Comparison of ENCODE assay signal across 11 cellular contexts in the genomic region with DNA sequence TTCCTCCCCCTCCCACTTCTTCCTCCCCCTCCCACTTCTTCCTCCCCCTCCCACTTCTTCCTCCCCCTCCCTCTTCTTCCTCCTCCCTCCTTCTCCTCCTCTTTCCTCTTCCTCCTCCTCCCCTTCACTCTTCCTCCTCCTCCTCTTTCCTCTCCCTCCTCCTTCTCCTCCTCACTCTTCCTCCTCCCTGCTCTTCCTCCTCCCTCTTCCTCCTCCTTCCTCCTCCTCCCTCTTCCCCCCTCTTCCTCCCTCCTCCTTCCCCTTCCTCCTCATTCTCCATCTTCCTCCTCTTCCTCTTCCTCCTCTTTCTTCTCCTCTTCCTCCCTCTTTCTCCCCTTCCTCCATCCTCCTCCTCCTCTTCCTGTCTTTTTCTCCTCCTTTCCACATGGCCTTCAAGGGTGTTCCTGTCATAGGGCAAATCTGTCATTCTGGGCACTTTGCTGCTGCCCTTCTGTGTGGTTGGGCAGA.
DNase-seq lines count a peak whose midpoint lies in the region; ATAC-seq and TF ChIP-seq lines count a peak whose summit lies in the region.
"Had no signal": no experiment of that assay in that cellular context is flagged by ENCODE, and none has a peak within 500 bp of the region (broad histone marks: within the 10 kb centered on the region; RNA-seq: fewer than 3 reads in every experiment).

No MANE protein-coding gene starts in this region.

- H3K27me3 Mint-ChIP-seq in activated CD4-positive, alpha-beta T cell treated with anti-CD3 and anti-CD28 coated beads, Interleukin-2, amount 10 ng/mL, durations not matched to agents 24 days and 14 days, result no peaks in the 10 kb centered on the region
- H3K27me3 Mint-ChIP-seq in activated T-helper 1 cell treated with anti-CD3 and anti-CD28 coated beads, Interleukin-12 subunit alpha, Interleukin-12 subunit beta, Interleukin-2, Interleukin-4 antibody, amounts not matched to agents 30 ng/mL and 10 ng/mL and 1 ng/mL, durations not matched to agents 14 hours and 24 hours and 36 hours (ENCODE audit: insufficient read depth), result peaks cover 2% of the 10 kb centered on the region
- peaks cover 7% of the 10 kb centered on the region for H3K27me3 Mint-ChIP-seq in brain

- ATAC-seq in HG02981 (IDR thresholded peaks at IDR 0.05; ENCODE audit: unreplicated experiment), result no peak

- no peak for TF ChIP-seq CTCF in brain (conservative IDR thresholded peaks at IDR 0.05)

- no peak overlapping the region for H3K4me3 Mint-ChIP-seq in activated CD4-positive, alpha-beta T cell treated with anti-CD3 and anti-CD28 coated beads, Interleukin-2, amount 10 ng/mL, durations not matched to agents 24 days and 14 days
- no peak overlapping the region for H3K4me3 Mint-ChIP-seq in activated T-helper 1 cell treated with anti-CD3 and anti-CD28 coated beads, Interleukin-12 subunit alpha, Interleukin-12 subunit beta, Interleukin-2, Interleukin-4 antibody, amounts not matched to agents 30 ng/mL and 10 ng/mL and 1 ng/mL, durations not matched to agents 14 hours and 24 hours and 36 hours
- no peak overlapping the region for H3K4me3 Mint-ChIP-seq in brain
- H3K4me3 Mint-ChIP-seq: CD14-positive monocyte; CD4-positive, alpha-beta memory T cell had no signal

- no peak for DNase-seq in activated CD4-positive, alpha-beta T cell treated with anti-CD3 and anti-CD28 coated beads, Interleukin-2, amount 10 ng/mL, durations not matched to agents 24 days and 14 days
- DNase-seq in activated CD4-positive, alpha-beta T cell treated with anti-CD3 and anti-CD28 coated beads, Interleukin-2, amount 50 U/mL, for 48 hours, result no peak
- no peak for DNase-seq in activated T-helper 1 cell treated with anti-CD3 and anti-CD28 coated beads, Interleukin-12 subunit alpha, Interleukin-12 subunit beta, Interleukin-2, Interleukin-4 antibody, amounts not matched to agents 30 ng/mL and 10 ng/mL and 1 ng/mL, durations not matched to agents 14 hours and 24 hours and 36 hours (ENCODE audit: low spot score)
- DNase-seq in hypothalamus (lab: John Stamatoyannopoulos, UW) (no peak), NCI-H1092 (lab: John Stamatoyannopoulos, UW) (no peak)
- DNase-seq: AML-193; CD4-positive, alpha-beta memory T cell; GM23248 had no signal

- H3K36me3 Mint-ChIP-seq in activated CD4-positive, alpha-beta T cell treated with anti-CD3 and anti-CD28 coated beads, Interleukin-2, amount 10 ng/mL, durations not matched to agents 24 days and 14 days (ENCODE audit: low read depth), result no peaks in the 10 kb centered on the region
- H3K36me3 Mint-ChIP-seq in activated T-helper 1 cell treated with anti-CD3 and anti-CD28 coated beads, Interleukin-12 subunit alpha, Interleukin-12 subunit beta, Interleukin-2, Interleukin-4 antibody, amounts not matched to agents 30 ng/mL and 10 ng/mL and 1 ng/mL, durations not matched to agents 14 hours and 24 hours and 36 hours (ENCODE audit: low read depth), result no peaks in the 10 kb centered on the region
- H3K36me3 Mint-ChIP-seq in brain, result no peaks in the 10 kb centered on the region
- H3K36me3 Mint-ChIP-seq: CD14-positive monocyte; CD4-positive, alpha-beta memory T cell had no signal

- no peaks in the 10 kb centered on the region for H3K4me1 Mint-ChIP-seq in activated CD4-positive, alpha-beta T cell treated with anti-CD3 and anti-CD28 coated beads, Interleukin-2, amount 10 ng/mL, durations not matched to agents 24 days and 14 days
- no peaks in the 10 kb centered on the region for H3K4me1 Mint-ChIP-seq in activated T-helper 1 cell treated with anti-CD3 and anti-CD28 coated beads, Interleukin-12 subunit alpha, Interleukin-12 subunit beta, Interleukin-2, Interleukin-4 antibody, amounts not matched to agents 30 ng/mL and 10 ng/mL and 1 ng/mL, durations not matched to agents 14 hours and 24 hours and 36 hours (ENCODE audit: low read depth)
- H3K4me1 Mint-ChIP-seq in brain, result peaks cover 23% of the 10 kb centered on the region
- H3K4me1 Mint-ChIP-seq: CD4-positive, alpha-beta memory T cell had no signal

- H3K9me3 Mint-ChIP-seq in activated CD4-positive, alpha-beta T cell treated with anti-CD3 and anti-CD28 coated beads, Interleukin-2, amount 10 ng/mL, durations not matched to agents 24 days and 14 days, result peaks cover 2% of the 10 kb centered on the region
- no peaks in the 10 kb centered on the region for H3K9me3 Mint-ChIP-seq in activated T-helper 1 cell treated with anti-CD3 and anti-CD28 coated beads, Interleukin-12 subunit alpha, Interleukin-12 subunit beta, Interleukin-2, Interleukin-4 antibody, amounts not matched to agents 30 ng/mL and 10 ng/mL and 1 ng/mL, durations not matched to agents 14 hours and 24 hours and 36 hours
- peaks cover 0 to 2% (median 0%) of the 10 kb centered on the region in 5 experiments for H3K9me3 Mint-ChIP-seq in brain
- H3K9me3 Mint-ChIP-seq: CD4-positive, alpha-beta memory T cell had no signal

- intact Hi-C loops in activated CD4-positive, alpha-beta T cell treated with anti-CD3 and anti-CD28 coated beads, Interleukin-2, amount 10 ng/mL, durations not matched to agents 24 days and 14 days (cut with micrococcal nuclease), result no loop called here
- intact Hi-C loops in activated T-helper 1 cell treated with anti-CD3 and anti-CD28 coated beads, Interleukin-12 subunit alpha, Interleukin-12 subunit beta, Interleukin-2, Interleukin-4 antibody, amounts not matched to agents 30 ng/mL and 10 ng/mL and 1 ng/mL, durations not matched to agents 14 hours and 24 hours and 36 hours (cut with micrococcal nuclease), result no loop called here

- peak overlapping the region; percentile 59 for H3K27ac Mint-ChIP-seq in activated CD4-positive, alpha-beta T cell treated with anti-CD3 and anti-CD28 coated beads, Interleukin-2, amount 10 ng/mL, durations not matched to agents 24 days and 14 days
- peak overlapping the region; percentile 24 for H3K27ac Mint-ChIP-seq in activated T-helper 1 cell treated with anti-CD3 and anti-CD28 coated beads, Interleukin-12 subunit alpha, Interleukin-12 subunit beta, Interleukin-2, Interleukin-4 antibody, amounts not matched to agents 30 ng/mL and 10 ng/mL and 1 ng/mL, durations not matched to agents 14 hours and 24 hours and 36 hours
- H3K27ac Mint-ChIP-seq in brain, result peak overlapping the region in 3 of 5 experiments; percentile 32 to 68 (median 38)
- H3K27ac Mint-ChIP-seq: CD14-positive monocyte had no signal
